ENCODE assay signal across 1 cellular context in the genomic region with DNA sequence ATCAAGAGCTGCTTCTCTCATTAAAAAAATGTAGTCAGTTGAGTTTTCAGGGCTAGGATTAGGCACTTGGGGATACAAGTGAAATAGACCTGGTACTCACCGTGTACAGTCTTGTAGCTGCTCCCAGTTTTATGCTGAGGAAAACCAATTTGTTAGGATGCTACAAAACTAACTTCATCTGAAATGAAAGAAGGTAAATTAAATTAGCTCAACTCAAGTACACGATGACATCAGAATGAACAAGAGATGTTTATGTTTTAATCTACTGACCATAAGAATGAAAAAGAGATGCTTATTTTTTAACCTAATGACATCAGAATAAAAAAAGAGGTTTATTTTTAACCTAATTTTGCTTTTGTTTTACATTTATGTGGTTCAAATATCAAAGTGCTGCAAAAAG.
TF ChIP-seq lines count a peak whose summit lies in the region.

No MANE protein-coding gene starts in this region.

TF ChIP-seq in GM23338, 12 proteins besides CTCF, POLR2A, EP300 and RAD21 (continued from another document):
- TF ChIP-seq, protein P1, sequence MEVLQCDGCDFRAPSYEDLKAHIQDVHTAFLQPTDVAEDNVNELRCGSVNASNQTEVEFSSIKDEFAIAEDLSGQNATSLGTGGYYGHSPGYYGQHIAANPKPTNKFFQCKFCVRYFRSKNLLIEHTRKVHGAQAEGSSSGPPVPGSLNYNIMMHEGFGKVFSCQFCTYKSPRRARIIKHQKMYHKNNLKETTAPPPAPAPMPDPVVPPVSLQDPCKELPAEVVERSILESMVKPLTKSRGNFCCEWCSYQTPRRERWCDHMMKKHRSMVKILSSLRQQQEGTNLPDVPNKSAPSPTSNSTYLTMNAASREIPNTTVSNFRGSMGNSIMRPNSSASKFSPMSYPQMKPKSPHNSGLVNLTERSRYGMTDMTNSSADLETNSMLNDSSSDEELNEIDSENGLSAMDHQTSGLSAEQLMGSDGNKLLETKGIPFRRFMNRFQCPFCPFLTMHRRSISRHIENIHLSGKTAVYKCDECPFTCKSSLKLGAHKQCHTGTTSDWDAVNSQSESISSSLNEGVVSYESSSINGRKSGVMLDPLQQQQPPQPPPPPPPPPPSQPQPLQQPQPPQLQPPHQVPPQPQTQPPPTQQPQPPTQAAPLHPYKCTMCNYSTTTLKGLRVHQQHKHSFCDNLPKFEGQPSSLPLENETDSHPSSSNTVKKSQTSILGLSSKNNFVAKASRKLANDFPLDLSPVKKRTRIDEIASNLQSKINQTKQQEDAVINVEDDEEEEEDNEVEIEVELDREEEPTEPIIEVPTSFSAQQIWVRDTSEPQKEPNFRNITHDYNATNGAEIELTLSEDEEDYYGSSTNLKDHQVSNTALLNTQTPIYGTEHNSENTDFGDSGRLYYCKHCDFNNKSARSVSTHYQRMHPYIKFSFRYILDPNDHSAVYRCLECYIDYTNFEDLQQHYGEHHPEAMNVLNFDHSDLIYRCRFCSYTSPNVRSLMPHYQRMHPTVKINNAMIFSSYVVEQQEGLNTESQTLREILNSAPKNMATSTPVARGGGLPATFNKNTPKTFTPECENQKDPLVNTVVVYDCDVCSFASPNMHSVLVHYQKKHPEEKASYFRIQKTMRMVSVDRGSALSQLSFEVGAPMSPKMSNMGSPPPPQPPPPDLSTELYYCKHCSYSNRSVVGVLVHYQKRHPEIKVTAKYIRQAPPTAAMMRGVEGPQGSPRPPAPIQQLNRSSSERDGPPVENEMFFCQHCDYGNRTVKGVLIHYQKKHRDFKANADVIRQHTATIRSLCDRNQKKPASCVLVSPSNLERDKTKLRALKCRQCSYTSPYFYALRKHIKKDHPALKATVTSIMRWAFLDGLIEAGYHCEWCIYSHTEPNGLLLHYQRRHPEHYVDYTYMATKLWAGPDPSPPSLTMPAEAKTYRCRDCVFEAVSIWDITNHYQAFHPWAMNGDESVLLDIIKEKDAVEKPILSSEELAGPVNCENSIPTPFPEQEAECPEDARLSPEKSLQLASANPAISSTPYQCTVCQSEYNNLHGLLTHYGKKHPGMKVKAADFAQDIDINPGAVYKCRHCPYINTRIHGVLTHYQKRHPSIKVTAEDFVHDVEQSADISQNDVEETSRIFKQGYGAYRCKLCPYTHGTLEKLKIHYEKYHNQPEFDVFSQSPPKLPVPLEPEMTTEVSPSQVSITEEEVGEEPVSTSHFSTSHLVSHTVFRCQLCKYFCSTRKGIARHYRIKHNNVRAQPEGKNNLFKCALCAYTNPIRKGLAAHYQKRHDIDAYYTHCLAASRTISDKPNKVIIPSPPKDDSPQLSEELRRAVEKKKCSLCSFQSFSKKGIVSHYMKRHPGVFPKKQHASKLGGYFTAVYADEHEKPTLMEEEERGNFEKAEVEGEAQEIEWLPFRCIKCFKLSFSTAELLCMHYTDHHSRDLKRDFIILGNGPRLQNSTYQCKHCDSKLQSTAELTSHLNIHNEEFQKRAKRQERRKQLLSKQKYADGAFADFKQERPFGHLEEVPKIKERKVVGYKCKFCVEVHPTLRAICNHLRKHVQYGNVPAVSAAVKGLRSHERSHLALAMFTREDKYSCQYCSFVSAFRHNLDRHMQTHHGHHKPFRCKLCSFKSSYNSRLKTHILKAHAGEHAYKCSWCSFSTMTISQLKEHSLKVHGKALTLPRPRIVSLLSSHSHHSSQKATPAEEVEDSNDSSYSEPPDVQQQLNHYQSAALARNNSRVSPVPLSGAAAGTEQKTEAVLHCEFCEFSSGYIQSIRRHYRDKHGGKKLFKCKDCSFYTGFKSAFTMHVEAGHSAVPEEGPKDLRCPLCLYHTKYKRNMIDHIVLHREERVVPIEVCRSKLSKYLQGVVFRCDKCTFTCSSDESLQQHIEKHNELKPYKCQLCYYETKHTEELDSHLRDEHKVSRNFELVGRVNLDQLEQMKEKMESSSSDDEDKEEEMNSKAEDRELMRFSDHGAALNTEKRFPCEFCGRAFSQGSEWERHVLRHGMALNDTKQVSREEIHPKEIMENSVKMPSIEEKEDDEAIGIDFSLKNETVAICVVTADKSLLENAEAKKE (CRISPR knock-in tag; IDR thresholded peaks at IDR 0.05), result no peak
- TF ChIP-seq JUNB (IDR thresholded peaks at IDR 0.05; ENCODE audit: unreplicated experiment) (no peak), CREB1 (CRISPR knock-in tag; IDR thresholded peaks at IDR 0.05; ENCODE audit: low read depth) (no peak), EZH2 (IDR thresholded peaks at IDR 0.05; ENCODE audit: low read depth, unreplicated experiment) (no peak), ZNF331 (CRISPR knock-in tag; IDR thresholded peaks at IDR 0.05; ENCODE audit: low read depth) (no peak), POLR2AphosphoS5 (IDR thresholded peaks at IDR 0.05; ENCODE audit: low read depth) (no peak)
